Comparison of ENCODE assay signal across 23 cellular contexts in genomic region chr1:247335871-247336270, GRCh38. TPM values are rescaled to one million over a fixed set of nuclear protein-coding genes. Genes with fewer than 3 reads are reported as not detected.
DNase-seq lines count a peak whose midpoint lies in the region; ATAC-seq and TF ChIP-seq lines count a peak whose summit lies in the region.
"Had no signal": no experiment of that assay in that cellular context is flagged by ENCODE, and none has a peak within 500 bp of the region (broad histone marks: within the 10 kb centered on the region; RNA-seq: fewer than 3 reads in every experiment).

No MANE protein-coding gene starts in this region.

- peak overlapping the region; percentile 88 for H3K27ac Mint-ChIP-seq in glutamatergic neuron (ENCODE audit: unreplicated experiment)
- H3K27ac Mint-ChIP-seq: CD4-positive, CD25-positive, alpha-beta regulatory T cell; stimulated activated naive B cell treated with anti-CD40 and anti-IgM and Interleukin-4, amounts not matched to agents 10 μg/mL and 1 μg/mL and 100 μg/mL, for 72 hours had no signal

- H3K4me3 Mint-ChIP-seq in glutamatergic neuron (ENCODE audit: unreplicated experiment): peak overlapping the region; percentile 79
- H3K4me3 Mint-ChIP-seq: CD4-positive, CD25-positive, alpha-beta regulatory T cell had no signal

- peaks cover 23% of the 10 kb centered on the region for H3K27me3 Mint-ChIP-seq in glutamatergic neuron (ENCODE audit: unreplicated experiment)
- H3K27me3 Mint-ChIP-seq: stimulated activated naive B cell treated with anti-CD40 and anti-IgM and Interleukin-4, amounts not matched to agents 10 μg/mL and 1 μg/mL and 100 μg/mL, for 72 hours; type B pancreatic cell had no signal

- H3K27me3 ChIP-seq in testis (no peaks in the 10 kb centered on the region), ascending aorta (no peaks in the 10 kb centered on the region)

- H3K4me1 Mint-ChIP-seq in glutamatergic neuron (ENCODE audit: low read depth, unreplicated experiment): peaks cover 40% of the 10 kb centered on the region

- TF ChIP-seq POLR2A in testis (IDR thresholded peaks at IDR 0.05): no peak

- H3K4me1 ChIP-seq in testis (peaks cover 47% of the 10 kb centered on the region), ascending aorta (peaks cover 0 to under 1% of the 10 kb centered on the region in 2 donors)

- H3K9me3 ChIP-seq in testis (no peaks in the 10 kb centered on the region), ascending aorta (no peaks in the 10 kb centered on the region)

- TF ChIP-seq CTCF in glutamatergic neuron (IDR thresholded peaks at IDR 0.05; ENCODE audit: partially characterized antibody, unreplicated experiment) (no peak), testis (IDR thresholded peaks at IDR 0.05) (no peak), ascending aorta (IDR thresholded peaks at IDR 0.05) (no peak)

- H3K27ac ChIP-seq in angular gyrus (ENCODE audit: low read depth, low read length): peak overlapping the region; percentile 80
- peak overlapping the region; percentile 14 to 34 for H3K27ac ChIP-seq in testis
- no peak overlapping the region for H3K27ac ChIP-seq in ascending aorta
- H3K27ac ChIP-seq: KMS-11 had no signal

- DNase-seq in left cardiac atrium (peak; percentile 36), Right ventricle myocardium inferior (ENCODE audit: missing footprints) (no peak), glutamatergic neuron (peak; percentile 38), testis (peak; percentile 73), ascending aorta (ENCODE audit: low spot score in 2 of 2) (no peak)
- no peak for DNase-seq in stimulated activated CD4-positive, alpha-beta T cell treated with anti-CD3 and anti-CD28 coated beads, Interleukin-1b, Interleukin-23, amount 100 ng/mL, for 48 hours
- DNase-seq: activated CD8-positive, alpha-beta memory T cell treated with anti-CD3 and anti-CD28 coated beads, Interleukin-2, amount 50 U/mL, for 4 hours; activated gamma-delta T cell treated with Interleukin-2 at 50 U/mL for 16 hours; amniotic stem cell; CD4-positive, CD25-positive, alpha-beta regulatory T cell; cerebellar nuclear complex; DMS79 treated with DMSO at 0.1 percent for 48 hours; HCEC 1CT; midbrain; NCI-H2107; retina; stimulated activated CD4-positive, alpha-beta T cell treated with anti-CD3 and anti-CD28 coated beads, Interleukin-15, amount 100 ng/mL, for 24 hours; stimulated activated naive B cell treated with anti-CD40 and anti-IgM and Interleukin-4, amounts not matched to agents 10 μg/mL and 1 μg/mL and 100 μg/mL, for 72 hours had no signal

- ATAC-seq in left cardiac atrium (no peak), Right ventricle myocardium inferior (no peak), HG03135 (IDR thresholded peaks at IDR 0.05; ENCODE audit: unreplicated experiment) (no peak)
- ATAC-seq: SK-N-SH treated with all-trans-retinoic acid at 6 μM for 48 hours; stimulated activated naive B cell treated with anti-CD40 and anti-IgM and Interleukin-4, amounts not matched to agents 10 μg/mL and 1 μg/mL and 100 μg/mL, for 72 hours had no signal

- H3K36me3 Mint-ChIP-seq in glutamatergic neuron (ENCODE audit: unreplicated experiment): peaks cover 7% of the 10 kb centered on the region

- 43 to 50% methylated on average over 11 of the region's 11 CpGs for WGBS in testis, 2 donors

- H3K4me3 ChIP-seq in testis: no peak overlapping the region
- H3K4me3 ChIP-seq in ascending aorta: no peak overlapping the region

- peaks cover 11% of the 10 kb centered on the region for H3K9me3 Mint-ChIP-seq in glutamatergic neuron (ENCODE audit: unreplicated experiment)
- H3K9me3 Mint-ChIP-seq: CD4-positive, CD25-positive, alpha-beta regulatory T cell; stimulated activated naive B cell treated with anti-CD40 and anti-IgM and Interleukin-4, amounts not matched to agents 10 μg/mL and 1 μg/mL and 100 μg/mL, for 72 hours; type B pancreatic cell had no signal

- intact Hi-C loops in left cardiac atrium (cut with DNase I): no loop called here
- intact Hi-C loops in Right ventricle myocardium inferior (cut with DNase I): loop anchor here (10.0 kb wide), 1 partner anchor 231 kb away; the partner anchor contains the start of gene ZNF669
- intact Hi-C loops in testis (cut with DNase I; ENCODE audit: low total_unique reads): no loop called here
- intact Hi-C loops in ascending aorta (cut with DNase I): no loop called here

- H3K36me3 ChIP-seq in testis (ENCODE audit: low read depth, missing control alignments) (no peaks in the 10 kb centered on the region), ascending aorta (no peaks in the 10 kb centered on the region)

RNA-seq across cellular contexts. Expression of gene ZNF496, which starts 4.2 kb away (rescaled TPM):
- total RNA-seq in left cardiac atrium (10 to 100 TPM; 12.2 to 16.4 TPM), Right ventricle myocardium inferior (10.5 TPM), glutamatergic neuron (ENCODE audit: unreplicated experiment) (60.5 TPM), testis (10 to 100 TPM; 61.6 to 71.1 TPM), ascending aorta (38.5 TPM)
- 45.0 TPM for polyA plus RNA-seq in testis (ENCODE audit: insufficient read depth, low read depth, low replicate concordance)

Comparison
In these comparisons a context has a peak if more than half of its experiments do, and no peak if none do; other contexts are left out.
1. DNase-seq: peak in left cardiac atrium (single experiment), glutamatergic neuron (single experiment) and testis (single experiment); none in Right ventricle myocardium inferior (single experiment), stimulated activated CD4-positive, alpha-beta T cell treated with anti-CD3 and anti-CD28 coated beads, Interleukin-1b, Interleukin-23, amount 100 ng/mL, for 48 hours (single experiment) and ascending aorta (0 of 2).
2. H3K27ac ChIP-seq: peak in angular gyrus (single experiment) and testis (2 of 2); none in ascending aorta (0 of 2).